ENCODE assay signal across 18 cellular contexts in genomic region chr2:227150222-227150936, GRCh38. TPM values are rescaled to one million over a fixed set of nuclear protein-coding genes. Genes with fewer than 3 reads are reported as not detected.
DNase-seq lines count a peak whose midpoint lies in the region; ATAC-seq and TF ChIP-seq lines count a peak whose summit lies in the region.
"Had no signal": no experiment of that assay in that cellular context is flagged by ENCODE, and none has a peak within 500 bp of the region (broad histone marks: within the 10 kb centered on the region; RNA-seq: fewer than 3 reads in every experiment).

No MANE protein-coding gene starts in this region.

- in situ Hi-C loops in GM23248 (cut with MboI), result no loop called here

- H3K27ac Mint-ChIP-seq in Calu3 (ENCODE audit: unreplicated experiment), result peak overlapping the region; percentile 75
- H3K27ac Mint-ChIP-seq: CD14-positive monocyte; CD8-positive, alpha-beta T cell; HFFc6 had no signal

- no peaks in the 10 kb centered on the region for H3K36me3 ChIP-seq in left lung
- H3K36me3 ChIP-seq in GM23248 (ENCODE audit: low read depth), result no peaks in the 10 kb centered on the region

- CTCF ChIA-PET in Calu3 (lab: Charles Lee), result no interaction called here

- H3K79me2 ChIP-seq in GM23248 (ENCODE audit: insufficient read depth), result no peaks in the 10 kb centered on the region

- H3K9me3 Mint-ChIP-seq in Calu3 (ENCODE audit: low read depth, unreplicated experiment), result no peaks in the 10 kb centered on the region
- H3K9me3 Mint-ChIP-seq: HFFc6 had no signal

- H3K27ac ChIP-seq in left lung (no peak overlapping the region), GM23248 (no peak overlapping the region)
- H3K27ac ChIP-seq: 22Rv1 had no signal

- no peak overlapping the region for H2AFZ ChIP-seq in GM23248

- no peak overlapping the region for H3K9ac ChIP-seq in GM23248

- DNase-seq in DMS53 (lab: John Stamatoyannopoulos, UW), result peak; percentile 50
- no peak for DNase-seq in DMS53 treated with DMSO at 0.1 percent for 48 hours (lab: John Stamatoyannopoulos, UW; ENCODE audit: unreplicated experiment)
- peak; percentile 21 for DNase-seq in Calu3
- DNase-seq in NCI-H526 treated with DMSO at 0.1 percent for 48 hours (lab: John Stamatoyannopoulos, UW), result peak; percentile 12
- DNase-seq in left lung, result no peak
- no peak for DNase-seq in GM23248
- no peak for DNase-seq in HPDE6-E6E7 (ENCODE audit: extremely low spot score)
- no peak for DNase-seq in OCI-M1 (lab: John Stamatoyannopoulos, UW)
- DNase-seq: CD8-positive, alpha-beta T cell; COR-L47; DMS79; HCEC 1CT; HFFc6 had no signal

- intact Hi-C loops in Calu3 (cut with micrococcal nuclease; ENCODE audit: unreplicated experiment) (loop anchor here (10.0 kb wide), 1 partner anchor 164 kb away; no protein-coding TSS in a partner anchor), left lung (cut with DNase I) (no loop called here)

- H3K9me3 ChIP-seq in left lung, result no peaks in the 10 kb centered on the region
- H3K9me3 ChIP-seq in GM23248 (ENCODE audit: low read depth), result no peaks in the 10 kb centered on the region

- H3K27me3 ChIP-seq in left lung (peaks cover 0 to 2% of the 10 kb centered on the region in 2 donors), GM23248 (replicated peaks; ENCODE audit: insufficient read depth) (no peaks in the 10 kb centered on the region)

- no peaks in the 10 kb centered on the region for H3F3A ChIP-seq in GM23248 (ENCODE audit: insufficient read depth)

- no TSS peak for BruUV-seq in Calu3 (replicated peaks; lab: Mats Ljungman, UMichigan)

- H4K20me1 ChIP-seq in GM23248 (ENCODE audit: insufficient read depth), result no peaks in the 10 kb centered on the region

- H3K4me2 ChIP-seq in GM23248 (ENCODE audit: unreplicated experiment), result no peak overlapping the region

- H3K4me1 ChIP-seq in left lung (no peaks in the 10 kb centered on the region), GM23248 (ENCODE audit: insufficient read depth) (peaks cover 26% of the 10 kb centered on the region)

- ATAC-seq in left lung, result peak; percentile 66
- ATAC-seq: CD8-positive, alpha-beta T cell; GM12878 had no signal

- H3K27me3 Mint-ChIP-seq in Calu3 (ENCODE audit: unreplicated experiment), result no peaks in the 10 kb centered on the region

- H3K4me3 ChIP-seq in left lung, result no peak overlapping the region
- no peak overlapping the region for H3K4me3 ChIP-seq in GM23248
- H3K4me3 ChIP-seq: GM12878 had no signal

- no peaks in the 10 kb centered on the region for H3K9me2 ChIP-seq in GM23248 (ENCODE audit: insufficient read depth)

- peaks cover 40% of the 10 kb centered on the region for H3K4me1 Mint-ChIP-seq in Calu3 (ENCODE audit: low read depth, unreplicated experiment)
- H3K4me1 Mint-ChIP-seq: CD14-positive monocyte had no signal

- WGBS in GM23248 (ENCODE audit: low coverage in 1 of 2, low lambda C conversion rate in 2 of 2, missing lambda C conversion rate in 2 of 2), 2 experiments, result 67 to 69% methylated on average over 2 of the region's 2 CpGs

- no peak overlapping the region for H3K4me3 Mint-ChIP-seq in Calu3 (ENCODE audit: low read depth, unreplicated experiment)
- H3K4me3 Mint-ChIP-seq: CD14-positive monocyte; CD8-positive, alpha-beta T cell; HFFc6 had no signal

- TF ChIP-seq CTCF in Calu3 (IDR thresholded peaks at IDR 0.05; ENCODE audit: unreplicated experiment) (no peak), left lung (IDR thresholded peaks at IDR 0.05) (no peak)

- no peaks in the 10 kb centered on the region for H3K36me3 Mint-ChIP-seq in Calu3 (ENCODE audit: insufficient read depth, unreplicated experiment)
- H3K36me3 Mint-ChIP-seq: CD14-positive monocyte; CD8-positive, alpha-beta T cell had no signal

RNA-seq across cellular contexts. Expression of gene COL4A4, which starts 13.6 kb away (rescaled TPM):
- total RNA-seq in Calu3 (2022), result 17.2 and 19.4 TPM in 2 replicates
- 10 to 100 TPM; 14.1 to 51.2 TPM for total RNA-seq in left lung
- 0.76 and 1.0 TPM in 2 replicates for total RNA-seq in GM23248 (2014; rRNA removed; shearing (Covaris generic))
- polyA plus RNA-seq in GM23248 (2016; fragmentation: Nextera tagmentation; extraction: Ambion mirVana), result 0.36 and 0.66 TPM in 2 replicates
- total RNA-seq: A673; CD8-positive, alpha-beta T cell had no signal

RNA-seq across cellular contexts. Expression of gene COL4A3, which starts 14.0 kb away (rescaled TPM):
- total RNA-seq in Calu3 (2022) (17.6 and 20.2 TPM in 2 replicates), left lung (10 to 100 TPM; 12.9 to 43.3 TPM)
- total RNA-seq in GM23248 (2014; rRNA removed; shearing (Covaris generic)), result 0.11 TPM in 1 of 2 replicates, not detected in the other
- polyA plus RNA-seq in GM23248 (2016; fragmentation: Nextera tagmentation; extraction: Ambion mirVana), result 0.18 and 0.70 TPM in 2 replicates
- total RNA-seq: A673, H4, HFFc6 had no signal
- polyA plus RNA-seq: CD14-positive monocyte had no signal

Comparison
In these comparisons a context has a peak if more than half of its experiments do, and no peak if none do; other contexts are left out.
1. DNase-seq: peak in DMS53 (single experiment), Calu3 (single experiment) and NCI-H526 treated with DMSO at 0.1 percent for 48 hours (single experiment); none in DMS53 treated with DMSO at 0.1 percent for 48 hours (single experiment), left lung (0 of 2), GM23248 (single experiment), HPDE6-E6E7 (single experiment) and OCI-M1 (single experiment).
2. RNA of gene COL4A3, which starts 14.0 kb away (total RNA-seq): 12.9 to 43.3 TPM in left lung and 17.6 to 20.2 TPM in Calu3; 0.11 TPM in GM23248; every median in the first group is over 10 times any median in the second.